Comparison of ENCODE assay signal across 1 cellular context in genomic region chr2:232147440-232148077, GRCh38.
TF ChIP-seq lines count a peak whose summit lies in the region.

No MANE protein-coding gene starts in this region.

TF ChIP-seq in IMR-90, 13 proteins besides CTCF, POLR2A, EP300 and RAD21 (continued from another document):
- TF ChIP-seq USF2 (IDR thresholded peaks at IDR 0.05; ENCODE audit: low read depth, low read length) (no peak), SMC3 (IDR thresholded peaks at IDR 0.05; ENCODE audit: low read depth, low read length) (no peak), RCOR1 (IDR thresholded peaks at IDR 0.05; ENCODE audit: insufficient replicate concordance, low read length) (no peak), MXI1 (IDR thresholded peaks at IDR 0.05; ENCODE audit: borderline replicate concordance, low read depth, low read length) (no peak), MAZ (IDR thresholded peaks at IDR 0.05; ENCODE audit: borderline replicate concordance, low read depth, low read length) (no peak), CHD1 (IDR thresholded peaks at IDR 0.05; ENCODE audit: low read depth, low read length) (no peak), MAFK (IDR thresholded peaks at IDR 0.05; ENCODE audit: low read depth, low read length) (no peak), ELK1 (IDR thresholded peaks at IDR 0.05; ENCODE audit: borderline replicate concordance, low read depth, low read length) (no peak), RFX5 (IDR thresholded peaks at IDR 0.05; ENCODE audit: low read depth, low read length) (no peak), BHLHE40 (IDR thresholded peaks at IDR 0.05; ENCODE audit: low read depth, low read length) (no peak), NFE2L2 (IDR thresholded peaks at IDR 0.05; ENCODE audit: low read depth, low read length) (no peak), FOS (IDR thresholded peaks at IDR 0.05; ENCODE audit: low read depth, low read length) (no peak)
